18 cellular contexts compared by ENCODE assay signal in genomic region chr13:38862443-38862842, GRCh38.
"Had no signal": no experiment of that assay in that cellular context is flagged by ENCODE, and none has a peak within 500 bp of the region (broad histone marks: within the 10 kb centered on the region; RNA-seq: fewer than 3 reads in every experiment).

No MANE protein-coding gene starts in this region.

- H3K4me3 Mint-ChIP-seq: activated CD4-positive, alpha-beta memory T cell treated with anti-CD3 and anti-CD28 coated beads for 36 hours; activated naive CD8-positive, alpha-beta T cell treated with anti-CD3 and anti-CD28 coated beads for 36 hours; neural crest cell; WTC11 had no signal

- H3K4me1 ChIP-seq: right atrium auricular region, tibial artery, uterus had no signal

- H3K9me3 ChIP-seq: right atrium auricular region, tibial artery, uterus had no signal

- H3K27ac Mint-ChIP-seq: activated CD4-positive, alpha-beta memory T cell treated with anti-CD3 and anti-CD28 coated beads for 36 hours; activated naive CD8-positive, alpha-beta T cell treated with anti-CD3 and anti-CD28 coated beads for 36 hours; progenitor cell of endocrine pancreas; WTC11 had no signal

- H3K27me3 ChIP-seq: right atrium auricular region, tibial artery, uterus had no signal

- H3K27ac ChIP-seq: right atrium auricular region, tibial artery, uterus had no signal

- H3K4me1 Mint-ChIP-seq: activated naive CD8-positive, alpha-beta T cell treated with anti-CD3 and anti-CD28 coated beads for 36 hours; neural crest cell had no signal

- H3K36me3 Mint-ChIP-seq: activated CD4-positive, alpha-beta memory T cell treated with anti-CD3 and anti-CD28 coated beads for 36 hours; activated naive CD8-positive, alpha-beta T cell treated with anti-CD3 and anti-CD28 coated beads for 36 hours had no signal

- H3K9me3 Mint-ChIP-seq: activated CD4-positive, alpha-beta memory T cell treated with anti-CD3 and anti-CD28 coated beads for 36 hours; activated naive CD8-positive, alpha-beta T cell treated with anti-CD3 and anti-CD28 coated beads for 36 hours; neural crest cell; WTC11 had no signal

- DNase-seq: activated CD4-positive, alpha-beta memory T cell treated with anti-CD3 and anti-CD28 coated beads for 36 hours; activated CD4-positive, alpha-beta T cell treated with anti-CD3 and anti-CD28 coated beads for 4 hours; activated naive CD8-positive, alpha-beta T cell treated with anti-CD3 and anti-CD28 coated beads for 36 hours; activated T-cell treated with anti-CD3 and anti-CD28 coated beads for 4 hours; amniotic stem cell; effector CD4-positive, alpha-beta T cell; left ventricle myocardium superior; stimulated activated CD4-positive, alpha-beta T cell treated with anti-CD3 and anti-CD28 coated beads, Interleukin-12 subunit alpha, Interleukin-12 subunit beta, amount 100 ng/mL, for 4 hours; stimulated activated CD4-positive, alpha-beta T cell treated with anti-CD3 and anti-CD28 coated beads, Interleukin-1b, Interleukin-23, amount 100 ng/mL, for 48 hours; stimulated activated CD8-positive, alpha-beta memory T cell treated with anti-CD3 and anti-CD28 coated beads, Interleukin-4, amount 100 ng/mL, for 48 hours; stimulated activated naive CD4-positive, alpha-beta T cell; tibial artery; uterus had no signal

- ATAC-seq: esophagus mucosa, left ventricle myocardium superior, WTC11 had no signal

- H3K36me3 ChIP-seq: right atrium auricular region, tibial artery, uterus had no signal

- H3K4me3 ChIP-seq: right atrium auricular region, tibial artery, uterus had no signal

- H3K27me3 Mint-ChIP-seq: progenitor cell of endocrine pancreas had no signal
